ENCODE assay signal across 23 cellular contexts in the genomic region with DNA sequence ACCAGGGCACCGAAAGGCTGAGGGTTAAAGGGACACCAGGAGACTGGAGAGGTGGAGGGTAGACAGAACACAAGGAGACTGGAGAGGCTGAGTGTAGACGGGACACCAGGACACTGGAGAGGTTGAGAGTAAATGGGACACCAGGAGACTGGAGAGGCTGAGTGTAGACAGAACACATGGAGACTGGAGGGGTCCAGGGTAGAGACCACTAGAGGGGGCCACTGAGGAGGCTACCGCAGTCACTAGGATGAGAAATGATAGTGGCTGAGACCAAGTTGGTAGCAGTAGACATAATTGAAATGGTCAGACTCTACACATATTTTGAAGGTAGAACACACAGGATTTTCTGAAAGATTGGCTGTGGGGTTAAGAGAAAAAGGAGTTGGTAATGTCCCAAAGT.
DNase-seq lines count a peak whose midpoint lies in the region; ATAC-seq, FAIRE-seq and TF ChIP-seq lines count a peak whose summit lies in the region.
"Had no signal": no experiment of that assay in that cellular context is flagged by ENCODE, and none has a peak within 500 bp of the region (broad histone marks: within the 10 kb centered on the region; RNA-seq: fewer than 3 reads in every experiment).

No MANE protein-coding gene starts in this region.

- peaks cover 40 to 96% of the 10 kb centered on the region in 2 experiments for H3K36me3 ChIP-seq in HepG2 (replicated peaks in 1 of 2; ENCODE audit: control insufficient read depth in 1 of 2, insufficient read depth in 2 of 2, low read length in 2 of 2)
- peaks cover 0 to 96% (median 37%) of the 10 kb centered on the region in 4 donors for H3K36me3 ChIP-seq in right lobe of liver
- H3K36me3 ChIP-seq in endodermal cell (ENCODE audit: control insufficient read depth, insufficient read depth, low read length), result no peaks in the 10 kb centered on the region
- no peaks in the 10 kb centered on the region for H3K36me3 ChIP-seq in adrenal gland (replicated peaks in 1 of 2)
- H3K36me3 ChIP-seq: Peyer's patch had no signal

- no peaks in the 10 kb centered on the region for H4K20me1 ChIP-seq in HepG2 (ENCODE audit: insufficient read depth, low read length)

- in situ Hi-C loops in HepG2 (cut with HindIII; ENCODE audit: extremely low pct_ligation_motif_present, low pct_unique_long_range_greater_than_20kb), result no loop called here

- H3K27me3 ChIP-seq in HepG2 (ENCODE audit: control insufficient read depth in 1 of 2, insufficient read depth in 2 of 2, low read length in 2 of 2) (no peaks in the 10 kb centered on the region), right lobe of liver (no peaks in the 10 kb centered on the region), endodermal cell (ENCODE audit: control insufficient read depth, insufficient read depth, low read length, poor library complexity, severe bottlenecking) (no peaks in the 10 kb centered on the region), adrenal gland (no peaks in the 10 kb centered on the region)
- H3K27me3 ChIP-seq: Peyer's patch had no signal

- no peak for TF ChIP-seq RAD21 in HepG2 (CRISPR knock-in tag; IDR thresholded peaks at IDR 0.05)

- TF ChIP-seq EP300 in HepG2 (IDR thresholded peaks at IDR 0.05; ENCODE audit: low read depth in 2 of 2, low read length in 2 of 2) (no peak), HepG2 (CRISPR knock-in tag; IDR thresholded peaks at IDR 0.05; ENCODE audit: borderline replicate concordance) (no peak)

- no peak overlapping the region for H3K27ac Mint-ChIP-seq in endodermal cell
- H3K27ac Mint-ChIP-seq: CD14-positive monocyte had no signal

- H3K9me3 ChIP-seq in HepG2 (ENCODE audit: low read length), result no peaks in the 10 kb centered on the region
- H3K9me3 ChIP-seq in right lobe of liver, result no peaks in the 10 kb centered on the region
- no peaks in the 10 kb centered on the region for H3K9me3 ChIP-seq in endodermal cell (ENCODE audit: control insufficient read depth, low read length)
- H3K9me3 ChIP-seq in adrenal gland (replicated peaks in 1 of 3), result no peaks in the 10 kb centered on the region
- H3K9me3 ChIP-seq: A549, Peyer's patch had no signal

- H3K4me2 ChIP-seq in HepG2 (ENCODE audit: low read depth, low read length), result no peak overlapping the region
- H3K4me2 ChIP-seq: A549 had no signal

- TF ChIP-seq POLR2A in HepG2 (IDR thresholded peaks at IDR 0.05; ENCODE audit: insufficient read depth in 1 of 2, low read depth in 2 of 2, low read length in 2 of 2) (no peak), right lobe of liver (IDR thresholded peaks at IDR 0.05) (no peak), NB4 (IDR thresholded peaks at IDR 0.05; ENCODE audit: extremely low read depth, insufficient read length) (no peak), adrenal gland (IDR thresholded peaks at IDR 0.05) (no peak)

- H3K4me1 ChIP-seq in HepG2 (ENCODE audit: insufficient read depth, low read length), result peaks cover 31% of the 10 kb centered on the region
- peaks cover 0 to 44% (median 9%) of the 10 kb centered on the region in 4 donors for H3K4me1 ChIP-seq in right lobe of liver
- H3K4me1 ChIP-seq in endodermal cell (ENCODE audit: control insufficient read depth, insufficient read depth, low read length), result peaks cover 14% of the 10 kb centered on the region
- no peaks in the 10 kb centered on the region for H3K4me1 ChIP-seq in adrenal gland (replicated peaks in 1 of 2)
- H3K4me1 ChIP-seq: A549, Peyer's patch had no signal

- H3K4me3 Mint-ChIP-seq in endodermal cell, result no peak overlapping the region
- H3K4me3 Mint-ChIP-seq: CD14-positive monocyte had no signal

- H3K79me2 ChIP-seq in HepG2 (ENCODE audit: insufficient read depth, low read length), result no peaks in the 10 kb centered on the region

- peak; percentile 21; the same call in 1 of the 2 replicates for TF ChIP-seq CTCF in HepG2 (CRISPR knock-in tag; IDR thresholded peaks at IDR 0.05)
- peak in 1 of 4 donors; percentile 12 for TF ChIP-seq CTCF in right lobe of liver (IDR thresholded peaks at IDR 0.05)
- peak; percentile 50 for TF ChIP-seq CTCF in NB4 (IDR thresholded peaks at IDR 0.05; ENCODE audit: low read depth, low read length)
- peak; percentile 66 for TF ChIP-seq CTCF in endodermal cell (conservative IDR thresholded peaks at IDR 0.05)
- TF ChIP-seq CTCF in adrenal gland (IDR thresholded peaks at IDR 0.05), result no peak

- no peak overlapping the region for H2AFZ ChIP-seq in HepG2 (ENCODE audit: low read length)

- DNase-seq in HepG2 (ENCODE audit: low spot score) (no peak), right lobe of liver (no peak), NB4 (ENCODE audit: low read depth) (peak; percentile 19), endodermal cell (peak; percentile 85), adrenal gland (no peak), amniotic stem cell (lab: John Stamatoyannopoulos, UW) (no peak)
- DNase-seq: DMS 273 treated with DMSO at 0.1 percent for 48 hours, GOT3, Kasumi-1, MM.1S, NCI-H1105, NCI-H1694, NCI-H2107, NCI-H226, NCI-H524 treated with DMSO at 0.1 percent for 48 hours, Peyer's patch had no signal

- H3K9ac ChIP-seq in HepG2 (ENCODE audit: insufficient read depth, low read depth, low read length) (no peak overlapping the region), endodermal cell (ENCODE audit: extremely low read depth, low read length, poor library complexity, severe bottlenecking) (no peak overlapping the region)

- H3K36me3 Mint-ChIP-seq in endodermal cell (ENCODE audit: low read depth), result no peaks in the 10 kb centered on the region
- H3K36me3 Mint-ChIP-seq: CD14-positive monocyte had no signal

- H3K4me1 Mint-ChIP-seq in endodermal cell, result peaks cover 10% of the 10 kb centered on the region
- H3K4me1 Mint-ChIP-seq: CD14-positive monocyte had no signal

- no peak for FAIRE-seq in HepG2 (lab: Jason Lieb, UNC)
- FAIRE-seq: A549, GM12878 had no signal

- WGBS in HepG2 (ENCODE audit: low lambda C conversion rate), result 94% methylated on average over 3 of the region's 3 CpGs
- WGBS in right lobe of liver (ENCODE audit: insufficient coverage, low coverage, low lambda C conversion rate, missing lambda C conversion rate), result 90% methylated on average over 3 of the region's 3 CpGs
- WGBS in endodermal cell (ENCODE audit: insufficient coverage in 1 of 2, insufficient read length in 1 of 2), 2 experiments, result 85 to 89% methylated on average over 3 of the region's 3 CpGs
- WGBS in adrenal gland, 4 donors, result 81 to 89% (median 85%) methylated on average over 3 of the region's 3 CpGs

- H3K4me3 ChIP-seq in HepG2 (replicated peaks in 1 of 3; ENCODE audit: insufficient read depth in 1 of 3, low read depth in 2 of 3, low read length in 3 of 3), result no peak overlapping the region
- H3K4me3 ChIP-seq in right lobe of liver, result no peak overlapping the region
- no peak overlapping the region for H3K4me3 ChIP-seq in NB4 (ENCODE audit: low read depth, low read length)
- no peak overlapping the region for H3K4me3 ChIP-seq in endodermal cell (ENCODE audit: low read length)
- H3K4me3 ChIP-seq in adrenal gland, result no peak overlapping the region
- H3K4me3 ChIP-seq: A549, GM12878, Peyer's patch, SK-N-MC had no signal

- CTCF ChIA-PET in HepG2 (lab: Yijun Ruan, JAX; ENCODE audit: low intra/inter-chr PET ratio, low total read pairs), result no interaction called here

- intact Hi-C loops in HepG2 (cut with micrococcal nuclease; ENCODE audit: unreplicated experiment) (no loop called here), right lobe of liver (cut with DNase I) (no loop called here), adrenal gland (cut with DNase I) (no loop called here)

- ATAC-seq in HepG2, result no peak
- no peak for ATAC-seq in right lobe of liver
- ATAC-seq in HG03520 (IDR thresholded peaks at IDR 0.05; ENCODE audit: unreplicated experiment), result no peak
- no peak for ATAC-seq in GM19463 (IDR thresholded peaks at IDR 0.05; ENCODE audit: unreplicated experiment)
- ATAC-seq: A549, GM12878, Right ventricle myocardium inferior had no signal

- no peak overlapping the region for H3K27ac ChIP-seq in HepG2 (ENCODE audit: extremely low read length, insufficient read depth, low read length)
- H3K27ac ChIP-seq in right lobe of liver, result peak overlapping the region in 1 of 3 donors; percentile 46
- H3K27ac ChIP-seq in endodermal cell (ENCODE audit: low read depth, low read length), result no peak overlapping the region
- H3K27ac ChIP-seq in adrenal gland, result no peak overlapping the region
- H3K27ac ChIP-seq: A549, Peyer's patch, SK-N-MC had no signal

- H3K9me3 Mint-ChIP-seq in endodermal cell, result no peaks in the 10 kb centered on the region

- no TSS peak for BruUV-seq in HepG2 (replicated peaks; lab: Mats Ljungman, UMichigan)

- POLR2A ChIA-PET in HepG2 (lab: Yijun Ruan, JAX), result no interaction called here

- H3K27me3 Mint-ChIP-seq in endodermal cell (ENCODE audit: insufficient read depth), result peaks cover 3% of the 10 kb centered on the region

TF ChIP-seq in HepG2, 621 proteins besides CTCF, POLR2A, EP300 and RAD21:
- no peak for TF ChIP-seq SYNCRIP (IDR thresholded peaks at IDR 0.05; ENCODE audit: insufficient read depth, low read depth, low read length)
- peak; percentile 14 for TF ChIP-seq RBM22 (optimal IDR thresholded peaks at IDR 0.05; ENCODE audit: low read length)

Comparison
In these comparisons a context has a peak if more than half of its experiments do, and no peak if none do; other contexts are left out.
1. DNase-seq: peak in NB4 (single experiment) and endodermal cell (single experiment); none in HepG2 (single experiment), right lobe of liver (0 of 3), adrenal gland (0 of 7) and amniotic stem cell (single experiment).
2. CTCF ChIP-seq: peak in HepG2 (single experiment), NB4 (single experiment) and endodermal cell (single experiment); none in adrenal gland (0 of 6).